ENCODE assay signal across 27 cellular contexts in the genomic region with DNA sequence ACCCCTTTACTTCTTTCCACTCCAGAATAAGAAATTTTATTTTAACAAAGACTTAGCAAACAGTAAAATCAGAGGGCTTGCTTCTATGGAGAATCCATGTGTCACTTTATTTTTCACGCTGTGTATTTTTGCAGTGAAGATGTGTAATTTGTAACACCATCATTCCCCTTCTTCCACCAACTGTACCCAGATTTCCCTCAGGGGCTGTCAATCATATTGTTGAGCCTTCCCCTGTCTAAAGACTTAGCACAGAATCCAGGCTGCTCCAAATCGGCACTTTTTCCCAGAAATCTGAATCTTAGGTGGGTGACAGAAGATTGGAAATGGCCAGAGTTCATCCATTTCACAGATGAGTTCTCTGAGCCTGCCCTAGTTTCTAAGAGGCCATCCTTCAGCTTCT.
A peak's percentile ranks its signal among the peaks of the same experiment; 100 is the strongest.
DNase-seq lines count a peak whose midpoint lies in the region; ATAC-seq, FAIRE-seq and TF ChIP-seq lines count a peak whose summit lies in the region.
"Had no signal": no experiment of that assay in that cellular context is flagged by ENCODE, and none has a peak within 500 bp of the region (broad histone marks: within the 10 kb centered on the region; RNA-seq: fewer than 3 reads in every experiment).

No MANE protein-coding gene starts in this region.

- WGBS in IMR-90 (ENCODE audit: extremely low coverage in 2 of 2, insufficient read length in 1 of 2), 2 experiments, result no CpG with 5 or more reads among the region's 2 CpGs
- WGBS in body of pancreas, 2 donors, result 89 to 90% methylated on average over 2 of the region's 2 CpGs
- WGBS in spleen, 5 donors, result 85 to 92% (median 90%) methylated on average over 2 of the region's 2 CpGs
- 98% methylated on average over 2 of the region's 2 CpGs for WGBS in HepG2 (ENCODE audit: low lambda C conversion rate)

- no peak overlapping the region for H2BK120ac ChIP-seq in IMR-90 (ENCODE audit: low read depth, low read length)

- no peaks in the 10 kb centered on the region for H3K4me1 ChIP-seq in IMR-90 (ENCODE audit: control insufficient read depth, insufficient read depth, low read length)
- H3K4me1 ChIP-seq in body of pancreas, result peaks cover 23% of the 10 kb centered on the region
- H3K4me1 ChIP-seq in spleen, result peaks cover 0 to 55% (median 13%) of the 10 kb centered on the region in 6 donors
- no peaks in the 10 kb centered on the region for H3K4me1 ChIP-seq in Caco-2
- no peaks in the 10 kb centered on the region for H3K4me1 ChIP-seq in HepG2 (ENCODE audit: insufficient read depth, low read length)
- H3K4me1 ChIP-seq: colonic mucosa had no signal

- H3K36me3 ChIP-seq in IMR-90 (ENCODE audit: control insufficient read depth, insufficient read depth, low read length), result peaks cover 4% of the 10 kb centered on the region
- no peaks in the 10 kb centered on the region for H3K36me3 ChIP-seq in body of pancreas (replicated peaks in 1 of 2; ENCODE audit: insufficient read depth in 1 of 2, low read depth in 2 of 2)
- peaks cover 0 to 20% (median 0%) of the 10 kb centered on the region in 6 donors for H3K36me3 ChIP-seq in spleen
- no peaks in the 10 kb centered on the region for H3K36me3 ChIP-seq in Caco-2 (ENCODE audit: control insufficient read depth, insufficient read depth, low read length)
- peaks cover 0 to 20% of the 10 kb centered on the region in 2 experiments; a peak in 3 of 5 replicates for H3K36me3 ChIP-seq in HepG2 (replicated peaks in 1 of 2; ENCODE audit: control insufficient read depth in 1 of 2, insufficient read depth in 2 of 2, low read length in 2 of 2)
- H3K36me3 ChIP-seq: colonic mucosa had no signal

- no peak overlapping the region for H2AK5ac ChIP-seq in IMR-90 (ENCODE audit: low read depth, low read length)

- no peak for TF ChIP-seq POLR2A in IMR-90 (IDR thresholded peaks at IDR 0.05; ENCODE audit: low read depth, low read length)
- TF ChIP-seq POLR2A in body of pancreas (IDR thresholded peaks at IDR 0.05), result no peak
- TF ChIP-seq POLR2A in spleen (IDR thresholded peaks at IDR 0.05), result no peak
- TF ChIP-seq POLR2A in HepG2 (IDR thresholded peaks at IDR 0.05; ENCODE audit: insufficient read depth in 1 of 2, low read depth in 2 of 2, low read length in 2 of 2), result no peak

- no TSS peak for BruUV-seq in IMR-90 (replicated peaks; lab: Mats Ljungman, UMichigan)
- BruUV-seq in Caco-2 (replicated peaks; lab: Mats Ljungman, UMichigan), result no TSS peak
- BruUV-seq in HepG2 (replicated peaks; lab: Mats Ljungman, UMichigan), result no TSS peak

- no peak overlapping the region for H3K4me3 ChIP-seq in IMR-90 (ENCODE audit: insufficient read depth, low read depth, low read length)
- H3K4me3 ChIP-seq in body of pancreas, result no peak overlapping the region
- no peak overlapping the region for H3K4me3 ChIP-seq in spleen
- H3K4me3 ChIP-seq in Caco-2 (ENCODE audit: low read depth, low read length), result no peak overlapping the region
- H3K4me3 ChIP-seq in HepG2 (replicated peaks in 1 of 3; ENCODE audit: insufficient read depth in 1 of 3, low read depth in 2 of 3, low read length in 3 of 3), result no peak overlapping the region
- H3K4me3 ChIP-seq: colonic mucosa, GM23248, PC-9, right lobe of liver, SK-N-MC had no signal

- no peaks in the 10 kb centered on the region for H3K79me2 ChIP-seq in HepG2 (ENCODE audit: insufficient read depth, low read length)

- peaks cover 43% of the 10 kb centered on the region for H3K36me3 Mint-ChIP-seq in activated CD4-positive, alpha-beta T cell treated with anti-CD3 and anti-CD28 coated beads, Interleukin-2, amount 10 ng/mL, durations not matched to agents 24 days and 14 days (ENCODE audit: low read depth)
- H3K36me3 Mint-ChIP-seq in Caco-2 (ENCODE audit: insufficient read depth, unreplicated experiment), result no peaks in the 10 kb centered on the region

- H3K56ac ChIP-seq in IMR-90 (ENCODE audit: extremely low read depth, insufficient read depth, low read length), result no peak overlapping the region

- no peak for TF ChIP-seq CTCF in IMR-90 (conservative IDR thresholded peaks at IDR 0.05; ENCODE audit: low read depth, low read length)
- TF ChIP-seq CTCF in body of pancreas (IDR thresholded peaks at IDR 0.05), result no peak
- TF ChIP-seq CTCF in spleen (IDR thresholded peaks at IDR 0.05 in 8 of 11, conservative IDR thresholded peaks at IDR 0.05 in 3 of 11), result no peak
- TF ChIP-seq CTCF in Caco-2 (IDR thresholded peaks at IDR 0.05; ENCODE audit: insufficient read depth in 1 of 2, low read depth in 1 of 2, low read length in 1 of 2, severe bottlenecking in 1 of 2, unreplicated experiment in 1 of 2), result no peak
- TF ChIP-seq CTCF in HepG2 (CRISPR knock-in tag; IDR thresholded peaks at IDR 0.05), result no peak

- no peaks in the 10 kb centered on the region for H3K27me3 ChIP-seq in IMR-90 (ENCODE audit: control insufficient read depth, insufficient read depth, low read length)
- no peaks in the 10 kb centered on the region for H3K27me3 ChIP-seq in body of pancreas
- no peaks in the 10 kb centered on the region for H3K27me3 ChIP-seq in spleen (replicated peaks in 1 of 7)
- no peaks in the 10 kb centered on the region for H3K27me3 ChIP-seq in Caco-2 (replicated peaks; ENCODE audit: control insufficient read depth, insufficient read depth, low read length)
- no peaks in the 10 kb centered on the region for H3K27me3 ChIP-seq in HepG2 (ENCODE audit: control insufficient read depth in 1 of 2, insufficient read depth in 2 of 2, low read length in 2 of 2)
- H3K27me3 ChIP-seq: colonic mucosa, right lobe of liver had no signal

- H3K4me3 Mint-ChIP-seq in activated CD4-positive, alpha-beta T cell treated with anti-CD3 and anti-CD28 coated beads, Interleukin-2, amount 10 ng/mL, durations not matched to agents 24 days and 14 days, result no peak overlapping the region
- H3K4me3 Mint-ChIP-seq in Caco-2 (ENCODE audit: unreplicated experiment), result no peak overlapping the region
- H3K4me3 Mint-ChIP-seq: activated CD4-positive, alpha-beta memory T cell treated with anti-CD3 and anti-CD28 coated beads for 36 hours; type B pancreatic cell had no signal

- CTCF ChIA-PET in IMR-90 (lab: Yijun Ruan, JAX) (interaction anchor here (0.7 kb wide), 1 partner anchor 14 kb away, joined by 3 read pairs; no protein-coding TSS in a partner anchor), Caco-2 (lab: Charles Lee) (no interaction called here), HepG2 (lab: Yijun Ruan, JAX; ENCODE audit: low intra/inter-chr PET ratio, low total read pairs) (no interaction called here)

- H4K5ac ChIP-seq in IMR-90 (ENCODE audit: low read depth, low read length), result no peak overlapping the region

- H2AFZ ChIP-seq in IMR-90 (replicated peaks; ENCODE audit: low read length, poor library complexity) (no peak overlapping the region), HepG2 (ENCODE audit: low read length) (no peak overlapping the region)
- H2AFZ ChIP-seq: GM23248, PC-9 had no signal

- H3K23ac ChIP-seq in IMR-90 (ENCODE audit: low read depth, low read length), result 0 out of 2 replicates have a peak overlapping the region, but pooled peaks have one; percentile 25

- dilution Hi-C loops in IMR-90 (cut with HindIII; ENCODE audit: low sequenced_read_pairs, unreplicated experiment), result no loop called here

- no peak for TF ChIP-seq EP300 in HepG2 (IDR thresholded peaks at IDR 0.05; ENCODE audit: low read depth in 2 of 2, low read length in 2 of 2)
- TF ChIP-seq EP300 in HepG2 (CRISPR knock-in tag; IDR thresholded peaks at IDR 0.05; ENCODE audit: borderline replicate concordance), result no peak

- H3K9me1 ChIP-seq in IMR-90 (ENCODE audit: insufficient read depth, low read length), result peaks cover 2% of the 10 kb centered on the region; the same call in 1 of the 2 replicates

- no peak for ATAC-seq in IMR-90 (ENCODE audit: low read depth)
- ATAC-seq in body of pancreas, result no peak
- ATAC-seq in HepG2, result no peak
- ATAC-seq: left colon had no signal

- H3K27ac ChIP-seq in IMR-90 (ENCODE audit: insufficient read depth, low read length) (no peak overlapping the region), body of pancreas (peak overlapping the region in 3 of 4 donors; percentile 9 to 73 (median 53)), spleen (peak overlapping the region in 6 of 8 donors; percentile 3 to 59 (median 32)), HepG2 (ENCODE audit: extremely low read length, insufficient read depth, low read length) (no peak overlapping the region)
- H3K27ac ChIP-seq: colonic mucosa, epithelial cell of prostate, GM23248, PC-9, right lobe of liver, SK-N-MC had no signal

- no peak overlapping the region for H4K91ac ChIP-seq in IMR-90 (ENCODE audit: insufficient read depth, low read depth, low read length)

- H3K79me1 ChIP-seq in IMR-90 (ENCODE audit: low read depth in 1 of 2, low read length in 2 of 2), result peaks cover 25 to 35% of the 10 kb centered on the region in 2 experiments

- H3K9ac ChIP-seq in IMR-90 (ENCODE audit: low read depth, low read length) (no peak overlapping the region), HepG2 (ENCODE audit: insufficient read depth, low read depth, low read length) (no peak overlapping the region)
- H3K9ac ChIP-seq: GM23248 had no signal

- in situ Hi-C loops in IMR-90 (cut with MboI; ENCODE audit: low sequenced_read_pairs), result no loop called here
- in situ Hi-C loops in HepG2 (cut with HindIII; ENCODE audit: extremely low pct_ligation_motif_present, low pct_unique_long_range_greater_than_20kb), result no loop called here

- no peak overlapping the region for H2BK5ac ChIP-seq in IMR-90 (ENCODE audit: low read depth, low read length, poor library complexity, severe bottlenecking)

- no peaks in the 10 kb centered on the region for H3K27me3 Mint-ChIP-seq in activated CD4-positive, alpha-beta T cell treated with anti-CD3 and anti-CD28 coated beads, Interleukin-2, amount 10 ng/mL, durations not matched to agents 24 days and 14 days
- H3K27me3 Mint-ChIP-seq in Caco-2 (ENCODE audit: insufficient read depth, unreplicated experiment), result no peaks in the 10 kb centered on the region
- H3K27me3 Mint-ChIP-seq: activated CD4-positive, alpha-beta memory T cell treated with anti-CD3 and anti-CD28 coated beads for 36 hours; progenitor cell of endocrine pancreas; type B pancreatic cell had no signal

- POLR2A ChIA-PET in IMR-90 (lab: Charles Lee; ENCODE audit: unreplicated experiment) (no interaction called here), Caco-2 (lab: Charles Lee) (no interaction called here), HepG2 (lab: Yijun Ruan, JAX) (no interaction called here)

- no peak overlapping the region for H3K4ac ChIP-seq in IMR-90 (ENCODE audit: low read depth, low read length)

- peaks cover 11% of the 10 kb centered on the region for H3K9me3 Mint-ChIP-seq in activated CD4-positive, alpha-beta T cell treated with anti-CD3 and anti-CD28 coated beads, Interleukin-2, amount 10 ng/mL, durations not matched to agents 24 days and 14 days
- no peaks in the 10 kb centered on the region for H3K9me3 Mint-ChIP-seq in Caco-2 (ENCODE audit: unreplicated experiment)
- H3K9me3 Mint-ChIP-seq: activated CD4-positive, alpha-beta memory T cell treated with anti-CD3 and anti-CD28 coated beads for 36 hours; type B pancreatic cell had no signal

- H4K20me1 ChIP-seq in IMR-90 (ENCODE audit: insufficient read depth, low read length) (peaks cover 8% of the 10 kb centered on the region; the same call in 1 of the 2 replicates), HepG2 (ENCODE audit: insufficient read depth, low read length) (no peaks in the 10 kb centered on the region)

- H2AK9ac ChIP-seq in IMR-90 (replicated peaks; ENCODE audit: low read depth, low read length, poor library complexity), result no peak overlapping the region

- no peak overlapping the region for H3K14ac ChIP-seq in IMR-90 (replicated peaks; ENCODE audit: low read depth, low read length)

- H3K4me2 ChIP-seq in IMR-90 (ENCODE audit: low read depth, low read length) (no peak overlapping the region), HepG2 (ENCODE audit: low read depth, low read length) (no peak overlapping the region)
- H3K4me2 ChIP-seq: PC-9 had no signal

- peak; percentile 42 for DNase-seq in activated CD4-positive, alpha-beta T cell treated with anti-CD3 and anti-CD28 coated beads, Interleukin-2, amount 10 ng/mL, durations not matched to agents 24 days and 14 days
- no peak for DNase-seq in activated CD4-positive, alpha-beta T cell treated with anti-CD3 and anti-CD28 coated beads for 1 hour
- DNase-seq in IMR-90, result no peak
- DNase-seq in body of pancreas, result no peak
- no peak for DNase-seq in spleen
- no peak for DNase-seq in activated effector memory CD4-positive, alpha-beta T cell treated with anti-CD3 and anti-CD28 coated beads, Interleukin-2, amount 50 U/mL, for 16 hours
- no peak for DNase-seq in Caco-2
- no peak for DNase-seq in HepG2 (ENCODE audit: low spot score)
- DNase-seq: activated CD8-positive, alpha-beta memory T cell treated with anti-CD3 and anti-CD28 coated beads, Interleukin-2, amount 50 U/mL, for 4 hours; activated naive CD4-positive, alpha-beta T cell treated with anti-CD3 and anti-CD28 coated beads, Interleukin-2, amount 50 U/mL, for 16 hours; colonic mucosa; effector CD8-positive, alpha-beta T cell; GM23248; left colon; NCI-H1092 treated with DMSO at 0.1 percent for 48 hours; NCI-H187 treated with DMSO at 0.1 percent for 48 hours; NCI-H2171; PC-9; right lobe of liver; stimulated activated CD4-positive, alpha-beta T cell treated with anti-CD3 and anti-CD28 coated beads, Interleukin-12 subunit alpha, Interleukin-12 subunit beta, amount 100 ng/mL, for 4 hours; stimulated activated CD4-positive, alpha-beta T cell treated with anti-CD3 and anti-CD28 coated beads, Interleukin-4, amount 100 ng/mL, for 1 hour; substantia nigra had no signal

- TF ChIP-seq RAD21 in IMR-90 (IDR thresholded peaks at IDR 0.05; ENCODE audit: low read length), result no peak
- TF ChIP-seq RAD21 in HepG2 (CRISPR knock-in tag; IDR thresholded peaks at IDR 0.05), result no peak

- H3K27ac Mint-ChIP-seq in activated CD4-positive, alpha-beta T cell treated with anti-CD3 and anti-CD28 coated beads, Interleukin-2, amount 10 ng/mL, durations not matched to agents 24 days and 14 days, result no peak overlapping the region
- no peak overlapping the region for H3K27ac Mint-ChIP-seq in Caco-2 (ENCODE audit: unreplicated experiment)
- H3K27ac Mint-ChIP-seq: activated CD4-positive, alpha-beta memory T cell treated with anti-CD3 and anti-CD28 coated beads for 36 hours; progenitor cell of endocrine pancreas; type B pancreatic cell had no signal

- no peak for FAIRE-seq in HepG2 (lab: Jason Lieb, UNC)

- H3K4me1 Mint-ChIP-seq in activated CD4-positive, alpha-beta T cell treated with anti-CD3 and anti-CD28 coated beads, Interleukin-2, amount 10 ng/mL, durations not matched to agents 24 days and 14 days, result peaks cover 37% of the 10 kb centered on the region
- no peaks in the 10 kb centered on the region for H3K4me1 Mint-ChIP-seq in Caco-2 (ENCODE audit: low read depth, unreplicated experiment)

- no peak overlapping the region for H3K18ac ChIP-seq in IMR-90 (ENCODE audit: low read depth, low read length)

- H4K8ac ChIP-seq in IMR-90 (ENCODE audit: low read depth in 2 of 2, low read length in 2 of 2), result no peak overlapping the region

- H2BK20ac ChIP-seq in IMR-90 (ENCODE audit: low read depth, low read length), result no peak overlapping the region

- H2BK15ac ChIP-seq in IMR-90 (ENCODE audit: low read depth, low read length), result no peak overlapping the region

- no peaks in the 10 kb centered on the region for H3K9me3 ChIP-seq in IMR-90 (ENCODE audit: control insufficient read depth, insufficient read depth, low read length)
- H3K9me3 ChIP-seq in body of pancreas, result no peaks in the 10 kb centered on the region
- no peaks in the 10 kb centered on the region for H3K9me3 ChIP-seq in spleen
- H3K9me3 ChIP-seq in Caco-2, result no peaks in the 10 kb centered on the region
- no peaks in the 10 kb centered on the region for H3K9me3 ChIP-seq in HepG2 (ENCODE audit: low read length)
- H3K9me3 ChIP-seq: colonic mucosa, right lobe of liver had no signal

- intact Hi-C loops in activated CD4-positive, alpha-beta T cell treated with anti-CD3 and anti-CD28 coated beads, Interleukin-2, amount 10 ng/mL, durations not matched to agents 24 days and 14 days (cut with micrococcal nuclease), result no loop called here
- intact Hi-C loops in IMR-90 (cut with micrococcal nuclease), result no loop called here
- intact Hi-C loops in body of pancreas (cut with DNase I), result no loop called here
- intact Hi-C loops in spleen (cut with DNase I; ENCODE audit: low total_unique reads), result no loop called here
- intact Hi-C loops in Caco-2 (cut with micrococcal nuclease; ENCODE audit: unreplicated experiment), result loop anchor here (10.0 kb wide), 1 partner anchor 61 kb away; no protein-coding TSS in a partner anchor
- intact Hi-C loops in HepG2 (cut with micrococcal nuclease; ENCODE audit: unreplicated experiment), result no loop called here

Comparison
In these comparisons a context has a peak if more than half of its experiments do, and no peak if none do; other contexts are left out.
1. H3K27ac ChIP-seq: peak in body of pancreas (3 of 4) and spleen (6 of 8); none in IMR-90 (single experiment) and HepG2 (single experiment).